ENCODE assay signal across 12 cellular contexts in genomic region chr2:26039603-26040367, GRCh38.
"Had no signal": no experiment of that assay in that cellular context is flagged by ENCODE, and none has a peak within 500 bp of the region (broad histone marks: within the 10 kb centered on the region; RNA-seq: fewer than 3 reads in every experiment).

No MANE protein-coding gene starts in this region.

- DNase-seq: activated CD8-positive, alpha-beta memory T cell treated with anti-CD3 and anti-CD28 coated beads, Interleukin-2, amount 10 ng/mL, durations not matched to agents 7 days and 5 days; activated effector memory CD4-positive, alpha-beta T cell treated with anti-CD3 and anti-CD28 coated beads, Interleukin-2, amount 50 U/mL, for 16 hours; activated T-cell treated with anti-CD3 and anti-CD28 coated beads, Interleukin-2, amount 50 U/mL, for 24 hours; lower lobe of right lung; occipital lobe; stimulated activated CD4-positive, alpha-beta T cell treated with anti-CD3 and anti-CD28 coated beads, Interleukin-4, amount 100 ng/mL, for 1 hour; stimulated activated CD8-positive, alpha-beta memory T cell treated with anti-CD3 and anti-CD28 coated beads, Interleukin-4, amount 100 ng/mL, for 48 hours had no signal

- H3K9me3 ChIP-seq: gastroesophageal sphincter, lower lobe of right lung had no signal

- ATAC-seq: activated CD4-positive, CD25-positive, alpha-beta regulatory T cell treated with anti-CD3 and anti-CD28 coated beads, Interleukin-2, amount 50 U/mL, for 24 hours; activated CD8-positive, alpha-beta memory T cell treated with anti-CD3 and anti-CD28 coated beads, Interleukin-2, amount 10 ng/mL, durations not matched to agents 7 days and 5 days; gastroesophageal sphincter; lower lobe of right lung; natural killer cell treated with Interleukin-12 subunit alpha and Interleukin-12 subunit beta and Interleukin-15 and Interleukin-18, amount 100 ng/mL, for 72 hours had no signal

- H3K27me3 ChIP-seq: gastroesophageal sphincter, hepatocyte had no signal

- H3K4me2 ChIP-seq: hepatocyte had no signal

- H3K27ac ChIP-seq: gastroesophageal sphincter, hepatocyte, lower lobe of right lung had no signal

- FAIRE-seq: colon had no signal

- H3K4me3 ChIP-seq: gastroesophageal sphincter, hepatocyte, lower lobe of right lung had no signal

- H2AFZ ChIP-seq: hepatocyte had no signal
